15 cellular contexts compared by ENCODE assay signal in the genomic region with DNA sequence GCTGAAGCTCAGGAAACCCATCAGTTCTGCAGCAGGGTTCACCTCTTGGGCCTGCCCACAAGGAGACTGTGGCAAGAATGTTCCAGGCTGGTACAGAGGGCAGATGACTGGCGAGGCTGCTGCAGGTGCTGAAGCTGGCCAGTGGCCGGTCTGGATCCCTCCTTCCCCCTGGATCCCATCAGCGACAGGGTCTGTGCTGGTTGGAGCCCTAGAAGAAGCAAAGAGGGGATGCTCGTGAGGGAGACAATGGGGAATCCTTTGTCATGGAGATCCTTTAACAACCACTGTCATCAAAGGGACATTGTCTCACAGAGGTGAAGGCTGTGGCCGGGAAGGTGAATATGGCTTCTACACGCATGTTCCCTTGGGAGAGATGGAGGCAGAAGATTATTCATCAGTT.
DNase-seq lines count a peak whose midpoint lies in the region; ATAC-seq and TF ChIP-seq lines count a peak whose summit lies in the region.
"Had no signal": no experiment of that assay in that cellular context is flagged by ENCODE, and none has a peak within 500 bp of the region (broad histone marks: within the 10 kb centered on the region; RNA-seq: fewer than 3 reads in every experiment).

No MANE protein-coding gene starts in this region.

- peak overlapping the region; percentile 15 for H3K4me2 ChIP-seq in neural cell (ENCODE audit: low read length)
- no peak overlapping the region for H3K4me2 ChIP-seq in mammary epithelial cell (ENCODE audit: insufficient read depth, low read depth, low read length)
- H3K4me2 ChIP-seq: BLaER1 treated with 17β-estradiol and CSF1 and Interleukin-3, amounts not matched to agents 10 nM and 100 nM had no signal

- no peaks in the 10 kb centered on the region for H3K9me2 ChIP-seq in neural cell (ENCODE audit: insufficient read depth, low read length)

- H3K27me3 Mint-ChIP-seq in endodermal cell (ENCODE audit: insufficient read depth), result peaks cover 19% of the 10 kb centered on the region
- H3K27me3 Mint-ChIP-seq: B cell had no signal

- H3K4me1 ChIP-seq in endodermal cell (ENCODE audit: control insufficient read depth, insufficient read depth, low read length) (no peaks in the 10 kb centered on the region), heart right ventricle (no peaks in the 10 kb centered on the region), mammary epithelial cell (ENCODE audit: insufficient read depth, low read length) (no peaks in the 10 kb centered on the region)
- H3K4me1 ChIP-seq: BLaER1 treated with 17β-estradiol and CSF1 and Interleukin-3, amounts not matched to agents 10 nM and 100 nM had no signal

- no peak overlapping the region for H3K4me3 Mint-ChIP-seq in endodermal cell
- H3K4me3 Mint-ChIP-seq: B cell; CD8-positive, alpha-beta T cell had no signal

- H3K4me1 Mint-ChIP-seq in endodermal cell, result peaks cover 7% of the 10 kb centered on the region
- H3K4me1 Mint-ChIP-seq: B cell had no signal

- H3K9me3 ChIP-seq in endodermal cell (ENCODE audit: control insufficient read depth, low read length), result no peaks in the 10 kb centered on the region
- no peaks in the 10 kb centered on the region for H3K9me3 ChIP-seq in neural cell (ENCODE audit: low read length)
- H3K9me3 ChIP-seq in heart right ventricle, result peaks cover 0 to 2% (median 0%) of the 10 kb centered on the region in 11 donors
- peaks cover 11% of the 10 kb centered on the region for H3K9me3 ChIP-seq in mammary epithelial cell (replicated peaks; ENCODE audit: insufficient read depth, low read length)
- H3K9me3 ChIP-seq: BLaER1 treated with 17β-estradiol and CSF1 and Interleukin-3, amounts not matched to agents 10 nM and 100 nM had no signal

- TF ChIP-seq CTCF in endodermal cell (conservative IDR thresholded peaks at IDR 0.05), result no peak
- no peak for TF ChIP-seq CTCF in neural cell (IDR thresholded peaks at IDR 0.05; ENCODE audit: poor library complexity, severe bottlenecking)
- TF ChIP-seq CTCF in heart right ventricle (IDR thresholded peaks at IDR 0.05), result no peak
- no peak for TF ChIP-seq CTCF in mammary epithelial cell (conservative IDR thresholded peaks at IDR 0.05 in 1 of 2, IDR thresholded peaks at IDR 0.05 in 1 of 2; ENCODE audit: extremely low read depth in 1 of 2, insufficient read depth in 1 of 2, low read depth in 1 of 2, low read length in 2 of 2)

- no peak overlapping the region for H3K27ac Mint-ChIP-seq in endodermal cell
- H3K27ac Mint-ChIP-seq: B cell; CD8-positive, alpha-beta T cell had no signal

- BruUV-seq in mammary epithelial cell (replicated peaks; lab: Mats Ljungman, UMichigan), result no TSS peak

- no peak for TF ChIP-seq RAD21 in neural cell (conservative IDR thresholded peaks at IDR 0.05)

- TF ChIP-seq EP300 in neural cell (conservative IDR thresholded peaks at IDR 0.05; ENCODE audit: poor library complexity, severe bottlenecking), result no peak

- ATAC-seq in heart right ventricle, result no peak
- ATAC-seq: CD8-positive, alpha-beta T cell had no signal

- no peak overlapping the region for H3K4me3 ChIP-seq in H7 (ENCODE audit: insufficient read depth, low read depth, low read length)
- H3K4me3 ChIP-seq in endodermal cell (ENCODE audit: low read length), result no peak overlapping the region
- H3K4me3 ChIP-seq in neural cell (ENCODE audit: low read length), result peak overlapping the region; percentile 50
- H3K4me3 ChIP-seq in heart right ventricle, result no peak overlapping the region
- H3K4me3 ChIP-seq in mammary epithelial cell (replicated peaks in 1 of 3; ENCODE audit: insufficient read depth in 1 of 3, low read depth in 2 of 3, low read length in 3 of 3), result no peak overlapping the region
- H3K4me3 ChIP-seq: BLaER1 treated with 17β-estradiol and CSF1 and Interleukin-3, amounts not matched to agents 10 nM and 100 nM had no signal

- H3K9me3 Mint-ChIP-seq in endodermal cell, result no peaks in the 10 kb centered on the region

- H3K36me3 ChIP-seq in H7 (replicated peaks; ENCODE audit: control insufficient read depth, insufficient read depth, low read length), result no peaks in the 10 kb centered on the region
- H3K36me3 ChIP-seq in endodermal cell (ENCODE audit: control insufficient read depth, insufficient read depth, low read length), result no peaks in the 10 kb centered on the region
- H3K36me3 ChIP-seq in neural cell (ENCODE audit: insufficient read depth, low read length), result no peaks in the 10 kb centered on the region
- H3K36me3 ChIP-seq in heart right ventricle, result no peaks in the 10 kb centered on the region
- no peaks in the 10 kb centered on the region for H3K36me3 ChIP-seq in mammary epithelial cell (ENCODE audit: insufficient read depth, low read length)
- H3K36me3 ChIP-seq: BLaER1 treated with 17β-estradiol and CSF1 and Interleukin-3, amounts not matched to agents 10 nM and 100 nM had no signal

- H3K27me3 ChIP-seq in H7 (ENCODE audit: control insufficient read depth, insufficient read depth, low read length), result no peaks in the 10 kb centered on the region
- H3K27me3 ChIP-seq in endodermal cell (ENCODE audit: control insufficient read depth, insufficient read depth, low read length, poor library complexity, severe bottlenecking), result peaks cover 26% of the 10 kb centered on the region
- H3K27me3 ChIP-seq in neural cell (ENCODE audit: insufficient read depth, low read depth, low read length), result no peaks in the 10 kb centered on the region
- peaks cover 0 to 19% (median 0%) of the 10 kb centered on the region in 7 donors for H3K27me3 ChIP-seq in heart right ventricle
- no peaks in the 10 kb centered on the region for H3K27me3 ChIP-seq in mammary epithelial cell (ENCODE audit: insufficient read depth, low read length)
- H3K27me3 ChIP-seq: BLaER1 treated with 17β-estradiol and CSF1 and Interleukin-3, amounts not matched to agents 10 nM and 100 nM had no signal

- H3K9ac ChIP-seq in endodermal cell (ENCODE audit: extremely low read depth, low read length, poor library complexity, severe bottlenecking), result no peak overlapping the region
- peak overlapping the region; percentile 61 for H3K9ac ChIP-seq in neural cell (ENCODE audit: low read length)
- H3K9ac ChIP-seq in mammary epithelial cell (ENCODE audit: insufficient read depth, low read length), result no peak overlapping the region
- H3K9ac ChIP-seq: BLaER1 treated with 17β-estradiol and CSF1 and Interleukin-3, amounts not matched to agents 10 nM and 100 nM had no signal

- peaks cover 11% of the 10 kb centered on the region for H3F3A ChIP-seq in neural cell (ENCODE audit: insufficient read depth, low read length, poor library complexity, severe bottlenecking)

- H2AFZ ChIP-seq in neural cell (ENCODE audit: low read depth, low read length) (no peak overlapping the region), mammary epithelial cell (ENCODE audit: low read depth, low read length) (no peak overlapping the region)

- intact Hi-C loops in heart right ventricle (cut with DNase I) (no loop called here), mammary epithelial cell (cut with micrococcal nuclease) (no loop called here)

- H4K20me1 ChIP-seq in neural cell (ENCODE audit: insufficient read depth), result no peaks in the 10 kb centered on the region
- no peaks in the 10 kb centered on the region for H4K20me1 ChIP-seq in mammary epithelial cell (ENCODE audit: insufficient read depth, low read length)
- H4K20me1 ChIP-seq: BLaER1 treated with 17β-estradiol and CSF1 and Interleukin-3, amounts not matched to agents 10 nM and 100 nM had no signal

- no peaks in the 10 kb centered on the region for H3K79me2 ChIP-seq in neural cell (replicated peaks; ENCODE audit: insufficient read depth, low read length)
- no peaks in the 10 kb centered on the region for H3K79me2 ChIP-seq in mammary epithelial cell (ENCODE audit: insufficient read depth, low read length)

- H3K27ac ChIP-seq in endodermal cell (ENCODE audit: low read depth, low read length) (no peak overlapping the region), neural cell (ENCODE audit: low read length) (peak overlapping the region; percentile 96), heart right ventricle (no peak overlapping the region), mammary epithelial cell (ENCODE audit: insufficient read depth, low read depth, low read length) (no peak overlapping the region)
- H3K27ac ChIP-seq: BLaER1 treated with 17β-estradiol and CSF1 and Interleukin-3, amounts not matched to agents 10 nM and 100 nM had no signal

- dilution Hi-C loops in mammary epithelial cell (cut with HindIII; ENCODE audit: low sequenced_read_pairs), result no loop called here

- 63 to 87% methylated on average over 4 to 6 of the region's 6 CpGs for WGBS in endodermal cell (ENCODE audit: insufficient coverage in 1 of 2, insufficient read length in 1 of 2), 2 experiments
- 71 to 74% methylated on average over 6 of the region's 6 CpGs for WGBS in heart right ventricle, 2 donors
- 66% methylated on average over 3 of the region's 6 CpGs for WGBS in mammary epithelial cell (ENCODE audit: low coverage, missing lambda C conversion rate)

- in situ Hi-C loops in mammary epithelial cell (cut with MboI; ENCODE audit: low sequenced_read_pairs in 2 of 2), result no loop called here

- CTCF ChIA-PET in mammary epithelial cell (lab: Charles Lee; ENCODE audit: low non-redundant PET), result no interaction called here

- DNase-seq in H7 (peak; percentile 51), endodermal cell (peak; percentile 78), heart right ventricle (no peak), mammary epithelial cell (no peak), D341Med (ENCODE audit: low spot score) (no peak), NCI-H2081 treated with DMSO at 0.1 percent for 48 hours (lab: John Stamatoyannopoulos, UW) (no peak)
- DNase-seq: Calu3; CD8-positive, alpha-beta T cell; DMS 273 treated with DMSO at 0.1 percent for 48 hours; DMS53; DND-41; EL had no signal

- H3K36me3 Mint-ChIP-seq in endodermal cell (ENCODE audit: low read depth), result no peaks in the 10 kb centered on the region
- H3K36me3 Mint-ChIP-seq: CD8-positive, alpha-beta T cell had no signal

TF ChIP-seq in neural cell, 6 proteins besides CTCF, POLR2A, EP300 and RAD21 (continues in another document):
- TF ChIP-seq TAF1 (IDR thresholded peaks at IDR 0.05; ENCODE audit: low read depth) (no peak), SMC3 (conservative IDR thresholded peaks at IDR 0.05; ENCODE audit: poor library complexity) (no peak), POLR2AphosphoS5 (IDR thresholded peaks at IDR 0.05) (no peak)

Comparison
In these comparisons a context has a peak if more than half of its experiments do, and no peak if none do; other contexts are left out.
1. DNase-seq: peak in H7 (single experiment) and endodermal cell (single experiment); none in heart right ventricle (0 of 2), mammary epithelial cell (single experiment), D341Med (single experiment) and NCI-H2081 treated with DMSO at 0.1 percent for 48 hours (single experiment).